ENCODE assay signal across 8 cellular contexts in the genomic region with DNA sequence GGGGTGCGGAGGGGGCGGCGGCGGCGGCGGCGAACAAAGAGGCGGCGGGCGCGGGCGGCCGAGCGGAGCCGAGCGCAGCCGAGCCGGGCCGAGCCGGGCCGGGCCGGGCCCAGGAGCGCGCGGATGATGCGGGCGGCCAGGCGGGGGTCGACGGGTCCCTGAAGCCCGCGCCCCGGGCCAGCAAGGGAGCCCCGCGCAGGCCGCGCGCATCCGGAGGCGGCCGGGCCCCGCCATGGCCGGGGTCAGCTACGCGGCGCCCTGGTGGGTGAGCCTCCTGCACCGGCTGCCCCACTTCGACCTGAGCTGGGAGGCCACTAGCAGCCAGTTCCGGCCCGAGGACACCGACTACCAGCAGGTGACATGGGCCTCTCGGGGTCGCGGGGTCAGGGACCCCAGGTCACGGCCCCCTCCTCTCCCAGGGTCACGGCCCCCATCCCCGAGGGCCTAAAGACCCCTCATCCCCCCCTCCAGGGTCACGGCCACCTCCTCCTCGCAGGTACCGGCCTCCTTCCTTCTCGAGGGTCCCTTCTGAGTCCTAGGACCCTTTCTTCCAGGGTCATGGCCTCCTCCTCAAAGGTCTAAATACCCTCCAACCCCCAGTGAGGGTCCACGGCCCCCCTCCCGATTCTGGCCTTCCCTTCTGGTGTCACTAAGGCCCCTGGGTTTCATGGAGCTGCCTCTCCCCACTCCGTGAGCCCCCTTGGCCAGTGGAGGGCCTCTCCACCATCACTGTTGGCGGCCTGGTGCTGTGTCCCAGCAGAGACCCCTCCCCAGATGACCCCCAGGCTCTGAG. TPM values are rescaled to one million over a fixed set of nuclear protein-coding genes. Genes with fewer than 3 reads are reported as not detected.
A peak's percentile ranks its signal among the peaks of the same experiment; 100 is the strongest.
DNase-seq lines count a peak whose midpoint lies in the region; ATAC-seq and TF ChIP-seq lines count a peak whose summit lies in the region.

A gene with protein sequence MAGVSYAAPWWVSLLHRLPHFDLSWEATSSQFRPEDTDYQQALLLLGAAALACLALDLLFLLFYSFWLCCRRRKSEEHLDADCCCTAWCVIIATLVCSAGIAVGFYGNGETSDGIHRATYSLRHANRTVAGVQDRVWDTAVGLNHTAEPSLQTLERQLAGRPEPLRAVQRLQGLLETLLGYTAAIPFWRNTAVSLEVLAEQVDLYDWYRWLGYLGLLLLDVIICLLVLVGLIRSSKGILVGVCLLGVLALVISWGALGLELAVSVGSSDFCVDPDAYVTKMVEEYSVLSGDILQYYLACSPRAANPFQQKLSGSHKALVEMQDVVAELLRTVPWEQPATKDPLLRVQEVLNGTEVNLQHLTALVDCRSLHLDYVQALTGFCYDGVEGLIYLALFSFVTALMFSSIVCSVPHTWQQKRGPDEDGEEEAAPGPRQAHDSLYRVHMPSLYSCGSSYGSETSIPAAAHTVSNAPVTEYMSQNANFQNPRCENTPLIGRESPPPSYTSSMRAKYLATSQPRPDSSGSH (plus strand): TSS at position 63 of the 793 bp plus-strand sequence. CDS start 170 bp downstream, at position 233.

- H3K4me3 ChIP-seq in adrenal gland (peak within 1 kb of the TSS; percentile 53 to 84 (median 71)), iPS-15b (ENCODE audit: low read depth, low read length) (peak within 1 kb of the TSS; percentile 85), spleen (peak within 1 kb of the TSS; percentile 58 to 94 (median 76))

- intact Hi-C loops in CD14-positive monocyte (cut with micrococcal nuclease) (loop anchor here (5.0 kb wide), 2 partner anchors 75 to 110 kb away; a partner anchor contains a TSS), adrenal gland (cut with DNase I) (no loop called here), spleen (cut with DNase I; ENCODE audit: low total_unique reads) (no loop called here)

- no peaks in the 10 kb centered on the region for H3K36me3 ChIP-seq in adrenal gland (replicated peaks in 1 of 2)
- H3K36me3 ChIP-seq in iPS-15b (ENCODE audit: control insufficient read depth, insufficient read depth, low read length), result peaks cover 13% of the 10 kb centered on the region
- H3K36me3 ChIP-seq in spleen, result peaks cover 0 to 9% (median 0%) of the 10 kb centered on the region in 6 donors

- H3K27ac ChIP-seq in adrenal gland, result peak within 1 kb of the TSS; percentile 70 to 98 (median 97)
- H3K27ac ChIP-seq in spleen, result peak within 1 kb of the TSS; percentile 82 to 94 (median 89)

- peak; percentile 46 for DNase-seq in CD14-positive monocyte (ENCODE audit: low spot score)
- peak; percentile 53 for DNase-seq in HK-2 (ENCODE audit: unreplicated experiment)
- DNase-seq in adrenal gland, result peak in 6 of 7 donors; percentile 56 to 76 (median 66)
- DNase-seq in spleen, result peak; percentile 94
- DNase-seq in NCI-H446 treated with DMSO at 0.1 percent for 48 hours (lab: John Stamatoyannopoulos, UW), result no peak
- no peak for DNase-seq in NCI-H524 treated with DMSO at 0.1 percent for 48 hours (lab: John Stamatoyannopoulos, UW)

- H3K9me3 Mint-ChIP-seq in CD14-positive monocyte, result peaks cover 0 to 5% (median 0%) of the 10 kb centered on the region in 7 donors

- H3K4me3 Mint-ChIP-seq in CD14-positive monocyte, result peak within 1 kb of the TSS; percentile 97

- H3K27me3 ChIP-seq in adrenal gland (no peaks in the 10 kb centered on the region), iPS-15b (ENCODE audit: control insufficient read depth, insufficient read depth, low read length) (no peaks in the 10 kb centered on the region), spleen (replicated peaks in 1 of 7) (no peaks in the 10 kb centered on the region)

- H3K27ac Mint-ChIP-seq in CD14-positive monocyte, result peak within 1 kb of the TSS; percentile 88 to 98 (median 98)

- H3K27me3 Mint-ChIP-seq in CD14-positive monocyte (ENCODE audit: low read depth in 3 of 3), result peaks cover 1 to 7% (median 3%) of the 10 kb centered on the region in 3 donors

- H3K4me1 ChIP-seq in adrenal gland (replicated peaks in 1 of 2), result peaks cover 39 to 48% of the 10 kb centered on the region in 2 donors
- no peaks in the 10 kb centered on the region for H3K4me1 ChIP-seq in iPS-15b (ENCODE audit: control insufficient read depth, insufficient read depth, low read length)
- peaks cover 37 to 74% (median 62%) of the 10 kb centered on the region in 6 donors for H3K4me1 ChIP-seq in spleen

- TF ChIP-seq CTCF in CD14-positive monocyte (IDR thresholded peaks at IDR 0.05) (no peak), adrenal gland (IDR thresholded peaks at IDR 0.05) (no peak), spleen (IDR thresholded peaks at IDR 0.05 in 8 of 11, conservative IDR thresholded peaks at IDR 0.05 in 3 of 11) (no peak)

- peaks cover 30% of the 10 kb centered on the region for H3K4me1 Mint-ChIP-seq in CD14-positive monocyte

- WGBS in adrenal gland, 4 donors, result 1 to 5% (median 1%) methylated on average over 13 to 65 of the region's 65 CpGs
- 1 to 4% (median 1%) methylated on average over 17 to 65 of the region's 65 CpGs for WGBS in spleen, 5 donors

- H3K36me3 Mint-ChIP-seq in CD14-positive monocyte, result peaks cover 18 to 20% of the 10 kb centered on the region in 2 donors

- ATAC-seq in GM19463 (IDR thresholded peaks at IDR 0.05; ENCODE audit: unreplicated experiment), result peak; percentile 37

- peak within 1 kb of the TSS; percentile 79 for H3K9ac ChIP-seq in iPS-15b (ENCODE audit: low read depth, low read length)

- H3K9me3 ChIP-seq in adrenal gland (replicated peaks in 1 of 3) (no peaks in the 10 kb centered on the region), iPS-15b (ENCODE audit: control insufficient read depth, insufficient read depth, low read length) (no peaks in the 10 kb centered on the region), spleen (no peaks in the 10 kb centered on the region)

- peak; percentile 72 to 80 for TF ChIP-seq POLR2A in adrenal gland (IDR thresholded peaks at IDR 0.05)
- TF ChIP-seq POLR2A in spleen (IDR thresholded peaks at IDR 0.05), result no peak

RNA-seq across cellular contexts. Expression of the gene that starts here (rescaled TPM):
- polyA plus RNA-seq in CD14-positive monocyte, result 10 to 100 TPM; 13.4 to 17.4 TPM
- 10 to 100 TPM; 34.8 to 86.3 (median 60.3) TPM for total RNA-seq in adrenal gland
- 10 to 100 TPM in 2 of 3 donors, 1 to 10 TPM in 1; 5.4 to 38.4 (median 21.3) TPM for polyA plus RNA-seq in adrenal gland
- 100 to 1,000 TPM in 2 of 7 donors, 10 to 100 TPM in 5; 62.6 to 158 (median 86.0) TPM for total RNA-seq in spleen
- 10 to 100 TPM; 11.9 to 33.0 (median 13.1) TPM for polyA plus RNA-seq in spleen

Comparison
In these comparisons a context has a peak if more than half of its experiments do, and no peak if none do; other contexts are left out.
1. DNase-seq: peak in CD14-positive monocyte (single experiment), HK-2 (single experiment), adrenal gland (6 of 7) and spleen (single experiment); none in NCI-H446 treated with DMSO at 0.1 percent for 48 hours (single experiment) and NCI-H524 treated with DMSO at 0.1 percent for 48 hours (single experiment).
2. POLR2A ChIP-seq: peak in adrenal gland (2 of 2); none in spleen (0 of 3).
3. intact Hi-C loops: an anchor here in CD14-positive monocyte (5.0 kb wide); none called in adrenal gland and spleen.
4. Peak in every context shown above with its lines, with median percentiles within 50 percentile points of each other: H3K4me3 ChIP-seq.